1 cellular context compared by ENCODE assay signal in the genomic region with DNA sequence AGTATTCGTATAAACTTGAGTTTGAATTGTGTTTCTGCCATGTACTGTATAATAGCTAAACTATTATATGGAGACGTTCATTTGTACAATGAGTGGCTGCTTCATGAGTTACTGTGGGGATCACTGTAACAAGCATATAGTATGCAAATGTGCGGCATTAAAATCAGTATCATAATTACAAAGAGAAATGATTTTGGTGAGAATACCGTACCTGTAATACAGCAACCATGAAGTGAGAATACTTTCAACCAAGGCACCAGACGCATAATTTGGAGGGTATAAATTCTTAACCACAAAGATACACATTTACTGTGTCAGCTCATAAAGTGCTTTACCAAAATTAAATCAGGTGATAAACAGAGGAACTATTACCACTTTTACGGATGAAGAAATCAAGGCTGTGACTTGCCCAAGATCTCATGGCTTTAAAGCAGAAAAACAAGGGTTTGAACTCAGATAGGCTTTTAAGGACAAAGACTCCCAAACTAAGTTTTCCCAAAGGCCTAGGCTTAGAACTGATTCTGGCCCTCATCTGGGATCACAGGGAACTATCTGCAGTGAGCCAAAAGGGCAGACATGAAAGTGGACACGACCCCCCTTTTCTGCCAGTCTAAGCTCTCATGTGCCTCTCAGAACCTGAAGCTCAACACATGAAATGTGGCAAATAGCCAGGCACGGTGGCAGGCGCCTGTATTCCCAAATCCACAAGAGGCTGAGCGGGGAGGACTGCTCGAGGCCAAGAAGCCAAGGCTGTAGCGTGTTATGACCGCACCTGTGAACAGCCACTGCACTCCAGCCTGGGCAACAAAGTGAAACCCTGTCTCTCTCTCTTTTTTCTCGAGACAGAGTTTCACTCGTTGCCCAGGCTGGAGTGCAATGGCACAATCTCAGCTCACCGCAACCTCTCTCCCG.
TF ChIP-seq lines count a peak whose summit lies in the region.

No MANE protein-coding gene starts in this region.

TF ChIP-seq in GM23338, 12 proteins besides CTCF, POLR2A, EP300 and RAD21:
- no peak for TF ChIP-seq EZH2phosphoT487 (IDR thresholded peaks at IDR 0.05; ENCODE audit: unreplicated experiment)
- TF ChIP-seq, protein P1, sequence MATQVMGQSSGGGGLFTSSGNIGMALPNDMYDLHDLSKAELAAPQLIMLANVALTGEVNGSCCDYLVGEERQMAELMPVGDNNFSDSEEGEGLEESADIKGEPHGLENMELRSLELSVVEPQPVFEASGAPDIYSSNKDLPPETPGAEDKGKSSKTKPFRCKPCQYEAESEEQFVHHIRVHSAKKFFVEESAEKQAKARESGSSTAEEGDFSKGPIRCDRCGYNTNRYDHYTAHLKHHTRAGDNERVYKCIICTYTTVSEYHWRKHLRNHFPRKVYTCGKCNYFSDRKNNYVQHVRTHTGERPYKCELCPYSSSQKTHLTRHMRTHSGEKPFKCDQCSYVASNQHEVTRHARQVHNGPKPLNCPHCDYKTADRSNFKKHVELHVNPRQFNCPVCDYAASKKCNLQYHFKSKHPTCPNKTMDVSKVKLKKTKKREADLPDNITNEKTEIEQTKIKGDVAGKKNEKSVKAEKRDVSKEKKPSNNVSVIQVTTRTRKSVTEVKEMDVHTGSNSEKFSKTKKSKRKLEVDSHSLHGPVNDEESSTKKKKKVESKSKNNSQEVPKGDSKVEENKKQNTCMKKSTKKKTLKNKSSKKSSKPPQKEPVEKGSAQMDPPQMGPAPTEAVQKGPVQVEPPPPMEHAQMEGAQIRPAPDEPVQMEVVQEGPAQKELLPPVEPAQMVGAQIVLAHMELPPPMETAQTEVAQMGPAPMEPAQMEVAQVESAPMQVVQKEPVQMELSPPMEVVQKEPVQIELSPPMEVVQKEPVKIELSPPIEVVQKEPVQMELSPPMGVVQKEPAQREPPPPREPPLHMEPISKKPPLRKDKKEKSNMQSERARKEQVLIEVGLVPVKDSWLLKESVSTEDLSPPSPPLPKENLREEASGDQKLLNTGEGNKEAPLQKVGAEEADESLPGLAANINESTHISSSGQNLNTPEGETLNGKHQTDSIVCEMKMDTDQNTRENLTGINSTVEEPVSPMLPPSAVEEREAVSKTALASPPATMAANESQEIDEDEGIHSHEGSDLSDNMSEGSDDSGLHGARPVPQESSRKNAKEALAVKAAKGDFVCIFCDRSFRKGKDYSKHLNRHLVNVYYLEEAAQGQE (IDR thresholded peaks at IDR 0.05; ENCODE audit: unreplicated experiment): no peak
- no peak for TF ChIP-seq STAT1 (IDR thresholded peaks at IDR 0.05; ENCODE audit: unreplicated experiment)
- TF ChIP-seq JUNB (IDR thresholded peaks at IDR 0.05; ENCODE audit: unreplicated experiment): no peak
- TF ChIP-seq CREB1 (CRISPR knock-in tag; IDR thresholded peaks at IDR 0.05; ENCODE audit: low read depth): no peak
- TF ChIP-seq, protein P2, sequence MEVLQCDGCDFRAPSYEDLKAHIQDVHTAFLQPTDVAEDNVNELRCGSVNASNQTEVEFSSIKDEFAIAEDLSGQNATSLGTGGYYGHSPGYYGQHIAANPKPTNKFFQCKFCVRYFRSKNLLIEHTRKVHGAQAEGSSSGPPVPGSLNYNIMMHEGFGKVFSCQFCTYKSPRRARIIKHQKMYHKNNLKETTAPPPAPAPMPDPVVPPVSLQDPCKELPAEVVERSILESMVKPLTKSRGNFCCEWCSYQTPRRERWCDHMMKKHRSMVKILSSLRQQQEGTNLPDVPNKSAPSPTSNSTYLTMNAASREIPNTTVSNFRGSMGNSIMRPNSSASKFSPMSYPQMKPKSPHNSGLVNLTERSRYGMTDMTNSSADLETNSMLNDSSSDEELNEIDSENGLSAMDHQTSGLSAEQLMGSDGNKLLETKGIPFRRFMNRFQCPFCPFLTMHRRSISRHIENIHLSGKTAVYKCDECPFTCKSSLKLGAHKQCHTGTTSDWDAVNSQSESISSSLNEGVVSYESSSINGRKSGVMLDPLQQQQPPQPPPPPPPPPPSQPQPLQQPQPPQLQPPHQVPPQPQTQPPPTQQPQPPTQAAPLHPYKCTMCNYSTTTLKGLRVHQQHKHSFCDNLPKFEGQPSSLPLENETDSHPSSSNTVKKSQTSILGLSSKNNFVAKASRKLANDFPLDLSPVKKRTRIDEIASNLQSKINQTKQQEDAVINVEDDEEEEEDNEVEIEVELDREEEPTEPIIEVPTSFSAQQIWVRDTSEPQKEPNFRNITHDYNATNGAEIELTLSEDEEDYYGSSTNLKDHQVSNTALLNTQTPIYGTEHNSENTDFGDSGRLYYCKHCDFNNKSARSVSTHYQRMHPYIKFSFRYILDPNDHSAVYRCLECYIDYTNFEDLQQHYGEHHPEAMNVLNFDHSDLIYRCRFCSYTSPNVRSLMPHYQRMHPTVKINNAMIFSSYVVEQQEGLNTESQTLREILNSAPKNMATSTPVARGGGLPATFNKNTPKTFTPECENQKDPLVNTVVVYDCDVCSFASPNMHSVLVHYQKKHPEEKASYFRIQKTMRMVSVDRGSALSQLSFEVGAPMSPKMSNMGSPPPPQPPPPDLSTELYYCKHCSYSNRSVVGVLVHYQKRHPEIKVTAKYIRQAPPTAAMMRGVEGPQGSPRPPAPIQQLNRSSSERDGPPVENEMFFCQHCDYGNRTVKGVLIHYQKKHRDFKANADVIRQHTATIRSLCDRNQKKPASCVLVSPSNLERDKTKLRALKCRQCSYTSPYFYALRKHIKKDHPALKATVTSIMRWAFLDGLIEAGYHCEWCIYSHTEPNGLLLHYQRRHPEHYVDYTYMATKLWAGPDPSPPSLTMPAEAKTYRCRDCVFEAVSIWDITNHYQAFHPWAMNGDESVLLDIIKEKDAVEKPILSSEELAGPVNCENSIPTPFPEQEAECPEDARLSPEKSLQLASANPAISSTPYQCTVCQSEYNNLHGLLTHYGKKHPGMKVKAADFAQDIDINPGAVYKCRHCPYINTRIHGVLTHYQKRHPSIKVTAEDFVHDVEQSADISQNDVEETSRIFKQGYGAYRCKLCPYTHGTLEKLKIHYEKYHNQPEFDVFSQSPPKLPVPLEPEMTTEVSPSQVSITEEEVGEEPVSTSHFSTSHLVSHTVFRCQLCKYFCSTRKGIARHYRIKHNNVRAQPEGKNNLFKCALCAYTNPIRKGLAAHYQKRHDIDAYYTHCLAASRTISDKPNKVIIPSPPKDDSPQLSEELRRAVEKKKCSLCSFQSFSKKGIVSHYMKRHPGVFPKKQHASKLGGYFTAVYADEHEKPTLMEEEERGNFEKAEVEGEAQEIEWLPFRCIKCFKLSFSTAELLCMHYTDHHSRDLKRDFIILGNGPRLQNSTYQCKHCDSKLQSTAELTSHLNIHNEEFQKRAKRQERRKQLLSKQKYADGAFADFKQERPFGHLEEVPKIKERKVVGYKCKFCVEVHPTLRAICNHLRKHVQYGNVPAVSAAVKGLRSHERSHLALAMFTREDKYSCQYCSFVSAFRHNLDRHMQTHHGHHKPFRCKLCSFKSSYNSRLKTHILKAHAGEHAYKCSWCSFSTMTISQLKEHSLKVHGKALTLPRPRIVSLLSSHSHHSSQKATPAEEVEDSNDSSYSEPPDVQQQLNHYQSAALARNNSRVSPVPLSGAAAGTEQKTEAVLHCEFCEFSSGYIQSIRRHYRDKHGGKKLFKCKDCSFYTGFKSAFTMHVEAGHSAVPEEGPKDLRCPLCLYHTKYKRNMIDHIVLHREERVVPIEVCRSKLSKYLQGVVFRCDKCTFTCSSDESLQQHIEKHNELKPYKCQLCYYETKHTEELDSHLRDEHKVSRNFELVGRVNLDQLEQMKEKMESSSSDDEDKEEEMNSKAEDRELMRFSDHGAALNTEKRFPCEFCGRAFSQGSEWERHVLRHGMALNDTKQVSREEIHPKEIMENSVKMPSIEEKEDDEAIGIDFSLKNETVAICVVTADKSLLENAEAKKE (CRISPR knock-in tag; IDR thresholded peaks at IDR 0.05): no peak
- TF ChIP-seq, protein P3, sequence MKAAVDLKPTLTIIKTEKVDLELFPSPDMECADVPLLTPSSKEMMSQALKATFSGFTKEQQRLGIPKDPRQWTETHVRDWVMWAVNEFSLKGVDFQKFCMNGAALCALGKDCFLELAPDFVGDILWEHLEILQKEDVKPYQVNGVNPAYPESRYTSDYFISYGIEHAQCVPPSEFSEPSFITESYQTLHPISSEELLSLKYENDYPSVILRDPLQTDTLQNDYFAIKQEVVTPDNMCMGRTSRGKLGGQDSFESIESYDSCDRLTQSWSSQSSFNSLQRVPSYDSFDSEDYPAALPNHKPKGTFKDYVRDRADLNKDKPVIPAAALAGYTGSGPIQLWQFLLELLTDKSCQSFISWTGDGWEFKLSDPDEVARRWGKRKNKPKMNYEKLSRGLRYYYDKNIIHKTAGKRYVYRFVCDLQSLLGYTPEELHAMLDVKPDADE (IDR thresholded peaks at IDR 0.05): no peak
- TF ChIP-seq ZNF114 (CRISPR knock-in tag; IDR thresholded peaks at IDR 0.05): no peak
- TF ChIP-seq EZH2 (IDR thresholded peaks at IDR 0.05; ENCODE audit: low read depth, unreplicated experiment): no peak
- TF ChIP-seq NANOG (IDR thresholded peaks at IDR 0.05; ENCODE audit: borderline replicate concordance): no peak
- no peak for TF ChIP-seq ZNF331 (CRISPR knock-in tag; IDR thresholded peaks at IDR 0.05; ENCODE audit: low read depth)
- TF ChIP-seq POLR2AphosphoS5 (IDR thresholded peaks at IDR 0.05; ENCODE audit: low read depth): no peak
